10 cellular contexts compared by ENCODE assay signal in the genomic region with DNA sequence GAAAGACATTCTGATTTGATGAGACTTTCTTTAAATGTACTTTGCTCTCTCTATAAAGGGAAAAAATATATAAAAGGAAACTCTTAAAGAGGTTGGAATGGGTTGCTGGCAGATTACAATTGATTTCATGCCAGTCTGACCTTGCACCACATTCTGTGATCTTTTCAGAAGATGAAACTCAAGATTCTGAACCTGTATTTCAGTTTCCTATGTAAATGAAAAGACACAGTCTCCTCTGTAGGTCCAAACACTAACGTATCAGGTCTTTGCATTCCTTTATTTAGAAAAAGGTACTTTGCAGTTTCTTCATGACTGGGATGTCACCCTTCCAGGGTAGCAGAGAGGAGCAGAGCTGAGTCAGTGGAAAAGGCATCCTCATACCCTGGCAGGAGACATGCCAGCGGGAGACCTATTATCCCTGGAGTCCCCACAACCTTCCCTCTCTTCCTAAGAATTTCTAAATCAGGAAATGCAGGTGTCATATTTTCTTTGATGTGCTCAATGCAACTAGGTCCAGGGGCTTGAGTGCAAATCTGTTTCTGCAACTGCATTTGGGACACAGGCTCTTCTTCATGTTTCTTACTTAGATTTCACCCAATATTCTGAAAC.
A peak's percentile ranks its signal among the peaks of the same experiment; 100 is the strongest.
DNase-seq lines count a peak whose midpoint lies in the region; ATAC-seq and TF ChIP-seq lines count a peak whose summit lies in the region.
"Had no signal": no experiment of that assay in that cellular context is flagged by ENCODE, and none has a peak within 500 bp of the region (broad histone marks: within the 10 kb centered on the region; RNA-seq: fewer than 3 reads in every experiment).

No MANE protein-coding gene starts in this region.

- no peak overlapping the region for H3K4me3 ChIP-seq in RWPE2 (ENCODE audit: severe bottlenecking)
- H3K4me3 ChIP-seq in psoas muscle = no peak overlapping the region

- H3K27me3 ChIP-seq in RWPE2 (ENCODE audit: insufficient read depth, poor library complexity, severe bottlenecking) (no peaks in the 10 kb centered on the region), psoas muscle (ENCODE audit: insufficient read depth in 3 of 3, low read length in 2 of 3) (no peaks in the 10 kb centered on the region)

- DNase-seq in RWPE2 (ENCODE audit: low spot score) (no peak), psoas muscle (no peak), NCI-H748 treated with DMSO at 0.1 percent for 48 hours (lab: John Stamatoyannopoulos, UW) (no peak), NCI-H2029 (lab: John Stamatoyannopoulos, UW) (no peak)
- DNase-seq: H7; NCI-H526; stimulated activated CD8-positive, alpha-beta memory T cell treated with anti-CD3 and anti-CD28 coated beads, Interleukin-4, amount 100 ng/mL, for 48 hours had no signal

- H3K4me1 ChIP-seq in RWPE2 (ENCODE audit: insufficient read depth, poor library complexity, severe bottlenecking) (peaks cover 8% of the 10 kb centered on the region), psoas muscle (peaks cover 33% of the 10 kb centered on the region)

- TF ChIP-seq CTCF in RWPE2 (IDR thresholded peaks at IDR 0.05; ENCODE audit: poor library complexity, severe bottlenecking) (no peak), psoas muscle (IDR thresholded peaks at IDR 0.05) (no peak)

- no peaks in the 10 kb centered on the region for H3K9me3 ChIP-seq in RWPE2 (ENCODE audit: severe bottlenecking)
- H3K9me3 ChIP-seq in psoas muscle = no peaks in the 10 kb centered on the region

- H3K27ac ChIP-seq in RWPE2 (ENCODE audit: poor library complexity, severe bottlenecking) (peak overlapping the region; percentile 41), psoas muscle (peak overlapping the region; percentile 88)

- 24 to 52% (median 44%) methylated on average over 2 of the region's 2 CpGs for WGBS in psoas muscle, 3 donors

- ATAC-seq in GM19043 (IDR thresholded peaks at IDR 0.05; ENCODE audit: low read depth, unreplicated experiment) (peak; percentile 29), HG02623 (IDR thresholded peaks at IDR 0.05; ENCODE audit: unreplicated experiment) (peak; percentile 33), RWPE2 (ENCODE audit: low read depth) (no peak), psoas muscle (peak in 2 of 4 donors; percentile 34 to 42), GM21423 (IDR thresholded peaks at IDR 0.05; ENCODE audit: unreplicated experiment) (no peak)

- intact Hi-C loops in psoas muscle (cut with DNase I) = loop anchor here in 1 of 2 donors (2.0 to 10.0 kb wide), 2 partner anchors 53 to 117 kb away; no protein-coding TSS in a partner anchor

- H3K36me3 ChIP-seq in RWPE2 (ENCODE audit: low read depth) (no peaks in the 10 kb centered on the region), psoas muscle (ENCODE audit: insufficient read depth in 1 of 2, low read depth in 1 of 2) (no peaks in the 10 kb centered on the region)

Comparison
In these comparisons a context has a peak if more than half of its experiments do, and no peak if none do; other contexts are left out.
1. ATAC-seq: peak in GM19043 (single experiment) and HG02623 (single experiment); none in RWPE2 (single experiment) and GM21423 (single experiment).